Comparison of ENCODE assay signal across 1 cellular context in genomic region chr12:14403711-14404164, GRCh38.
TF ChIP-seq lines count a peak whose summit lies in the region.

No MANE protein-coding gene starts in this region.

TF ChIP-seq in A549, 52 proteins besides CTCF, POLR2A, EP300 and RAD21 (continued from another document):
- no peak for TF ChIP-seq REST (IDR thresholded peaks at IDR 0.05)
- no peak for TF ChIP-seq CEBPB (IDR thresholded peaks at IDR 0.05)
- TF ChIP-seq POLR2AphosphoS2 (conservative IDR thresholded peaks at IDR 0.05; ENCODE audit: low read length): no peak
TF ChIP-seq in A549: peak in this region for 0.
